8 cellular contexts compared by ENCODE assay signal in the genomic region with DNA sequence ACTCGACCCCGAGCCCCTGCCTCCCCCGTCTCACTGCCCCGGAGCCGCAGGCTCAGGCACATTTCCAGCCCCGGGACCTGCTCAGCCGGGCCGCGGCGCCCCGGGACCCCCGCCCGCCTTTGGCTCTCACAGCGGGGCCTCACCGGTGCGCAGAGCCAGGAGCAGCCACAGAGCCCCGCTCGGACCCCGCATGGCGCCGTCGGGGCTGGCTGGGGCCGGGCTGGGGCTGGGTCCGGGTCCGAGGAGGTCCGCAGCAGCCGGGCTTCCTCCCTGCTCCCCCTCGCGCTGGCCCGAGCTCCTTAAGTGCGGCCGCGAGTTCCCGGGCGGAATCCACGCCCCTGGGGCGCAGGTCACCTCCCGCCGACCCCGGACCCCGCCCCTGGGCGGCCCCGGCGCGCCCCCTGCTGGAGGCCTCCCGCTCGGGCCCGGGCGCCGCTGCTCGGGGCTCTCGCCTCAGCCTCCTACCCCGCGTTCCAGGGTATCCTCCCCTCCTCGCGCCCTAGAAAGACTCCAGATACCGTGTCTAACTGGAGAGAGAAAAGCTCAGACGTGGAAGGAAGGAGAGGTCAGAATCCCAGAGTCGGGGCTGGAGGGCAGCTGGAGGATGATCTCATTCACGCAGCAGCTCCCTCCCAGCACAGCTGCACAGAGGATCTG. TPM values are rescaled to one million over a fixed set of nuclear protein-coding genes. Genes with fewer than 3 reads are reported as not detected.
DNase-seq lines count a peak whose midpoint lies in the region; ATAC-seq, FAIRE-seq and TF ChIP-seq lines count a peak whose summit lies in the region.

A gene (minus strand): TSS at position 307 of the 657 bp plus-strand sequence. CDS start 115 bp downstream, at position 192.

- no peaks in the 10 kb centered on the region for H3K9me3 ChIP-seq in Peyer's patch
- H3K9me3 ChIP-seq in parathyroid adenoma (ENCODE audit: control insufficient read depth, low read length) = no peaks in the 10 kb centered on the region
- H3K9me3 ChIP-seq in upper lobe of left lung = no peaks in the 10 kb centered on the region

- H3K27ac ChIP-seq in Peyer's patch = peak within 1 kb of the TSS; percentile 6 to 78 (median 60)
- no peak within 1 kb of the TSS for H3K27ac ChIP-seq in parathyroid adenoma
- H3K27ac ChIP-seq in upper lobe of left lung = peak within 1 kb of the TSS in 2 of 4 donors; percentile 15 to 19

- H3K27me3 ChIP-seq in Peyer's patch = no peaks in the 10 kb centered on the region
- H3K27me3 ChIP-seq in parathyroid adenoma (ENCODE audit: control insufficient read depth, insufficient read depth, low read length) = no peaks in the 10 kb centered on the region
- H3K27me3 ChIP-seq in upper lobe of left lung = peaks cover 0 to 8% (median 6%) of the 10 kb centered on the region in 4 donors

- peaks cover 0 to 32% (median 11%) of the 10 kb centered on the region in 4 donors for H3K4me1 ChIP-seq in Peyer's patch
- H3K4me1 ChIP-seq in parathyroid adenoma = peaks cover 9% of the 10 kb centered on the region
- H3K4me1 ChIP-seq in upper lobe of left lung = peaks cover 16 to 29% (median 21%) of the 10 kb centered on the region in 4 donors

- TF ChIP-seq POLR2A in Peyer's patch (IDR thresholded peaks at IDR 0.05) (peak in 1 of 2 donors; percentile 54), upper lobe of left lung (IDR thresholded peaks at IDR 0.05) (peak in 1 of 4 donors; percentile 27)

- no peak within 1 kb of the TSS for H3K27ac Mint-ChIP-seq in activated T-helper 17 cell treated with anti-CD3 and anti-CD28 coated beads, Interleukin-2, amount 50 U/mL, for 72 hours

- H3K36me3 ChIP-seq in Peyer's patch (no peaks in the 10 kb centered on the region), parathyroid adenoma (ENCODE audit: control insufficient read depth, insufficient read depth, low read length) (no peaks in the 10 kb centered on the region), upper lobe of left lung (no peaks in the 10 kb centered on the region)

- no peaks in the 10 kb centered on the region for H3K36me3 Mint-ChIP-seq in activated T-helper 17 cell treated with anti-CD3 and anti-CD28 coated beads, Interleukin-2, amount 50 U/mL, for 72 hours (ENCODE audit: low read depth)

- ATAC-seq in HG03520 (IDR thresholded peaks at IDR 0.05; ENCODE audit: unreplicated experiment) (peak; percentile 80), upper lobe of left lung (ENCODE audit: low FRiP score in 2 of 2) (peak; percentile 78 to 88)
- ATAC-seq in activated T-helper 17 cell treated with anti-CD3 and anti-CD28 coated beads, Interleukin-2, amount 50 U/mL, for 72 hours (replicated peaks) = peak; percentile 84

- peaks cover under 1% of the 10 kb centered on the region for H3K4me1 Mint-ChIP-seq in activated T-helper 17 cell treated with anti-CD3 and anti-CD28 coated beads, Interleukin-2, amount 50 U/mL, for 72 hours

- TF ChIP-seq EP300 in upper lobe of left lung (IDR thresholded peaks at IDR 0.05) = no peak

- peak within 1 kb of the TSS; percentile 63 for H3K4me2 ChIP-seq in parathyroid adenoma (ENCODE audit: low read length)

- H3K9me3 Mint-ChIP-seq in activated T-helper 17 cell treated with anti-CD3 and anti-CD28 coated beads, Interleukin-2, amount 50 U/mL, for 72 hours = no peaks in the 10 kb centered on the region

- no peaks in the 10 kb centered on the region for H3K27me3 Mint-ChIP-seq in activated T-helper 17 cell treated with anti-CD3 and anti-CD28 coated beads, Interleukin-2, amount 50 U/mL, for 72 hours

- no peaks in the 10 kb centered on the region for H3K79me2 ChIP-seq in parathyroid adenoma

- FAIRE-seq in GM19239 (lab: Jason Lieb, UNC) (no peak), frontal cortex (lab: Jason Lieb, UNC) (no peak)

- DNase-seq in CD1c-positive myeloid dendritic cell (ENCODE audit: extremely low spot score) (peak; percentile 75), GM19239 (ENCODE audit: insufficient read length, low spot score) (peak; percentile 98), Peyer's patch (peak; percentile 34 to 85 (median 85)), frontal cortex (ENCODE audit: low spot score in 2 of 2) (peak; percentile 79 to 85), upper lobe of left lung (peak; percentile 61 to 96)

- peak within 1 kb of the TSS; percentile 71 for H3K4me3 Mint-ChIP-seq in activated T-helper 17 cell treated with anti-CD3 and anti-CD28 coated beads, Interleukin-2, amount 50 U/mL, for 72 hours

- TF ChIP-seq CTCF in Peyer's patch (IDR thresholded peaks at IDR 0.05) (peak; percentile 50 to 86 (median 84)), parathyroid adenoma (IDR thresholded peaks at IDR 0.05) (peak; percentile 88), upper lobe of left lung (IDR thresholded peaks at IDR 0.05) (peak; percentile 80 to 89 (median 84))

- H2AFZ ChIP-seq in parathyroid adenoma = peak within 1 kb of the TSS; percentile 94

- H3K4me3 ChIP-seq in Peyer's patch (peak within 1 kb of the TSS; percentile 49 to 85 (median 70)), parathyroid adenoma (ENCODE audit: low read depth, low read length) (peak within 1 kb of the TSS; percentile 46), upper lobe of left lung (peak within 1 kb of the TSS; percentile 41 to 63 (median 58))

- 5 to 40% methylated on average over 1 to 31 of the region's 60 CpGs for WGBS in upper lobe of left lung, 2 donors

- H3K9ac ChIP-seq in parathyroid adenoma = peak within 1 kb of the TSS; percentile 63

RNA-seq across cellular contexts. Expression of the gene that starts here (rescaled TPM):
- total RNA-seq in Peyer's patch (100 to 1,000 TPM in 1 of 4 donors, 10 to 100 TPM in 3; 17.3 to 143 (median 50.7) TPM), frontal cortex (1.2 TPM), upper lobe of left lung (10 to 100 TPM in 1 of 6 donors, 1 to 10 TPM in 5; 3.0 to 28.3 (median 4.2) TPM)
- 1 to 10 TPM; 6.0 to 9.7 TPM for total RNA-seq in activated T-helper 17 cell treated with anti-CD3 and anti-CD28 coated beads, Interleukin-2, amount 50 U/mL, for 72 hours
